8 cellular contexts compared by ENCODE assay signal in genomic region chr10:3775671-3776551, GRCh38. TPM values are rescaled to one million over a fixed set of nuclear protein-coding genes. Genes with fewer than 3 reads are reported as not detected.
DNase-seq lines count a peak whose midpoint lies in the region; ATAC-seq and TF ChIP-seq lines count a peak whose summit lies in the region.

No MANE protein-coding gene starts in this region.

- DNase-seq in activated CD8-positive, alpha-beta T cell treated with anti-CD3 and anti-CD28 coated beads, Interleukin-2, amount 10 ng/mL, durations not matched to agents 7 days and 5 days = no peak
- DNase-seq in fibroblast of pulmonary artery (ENCODE audit: low read depth) (peak; percentile 77), omental fat pad (ENCODE audit: low spot score) (peak; percentile 25), NCI-H1694 (lab: John Stamatoyannopoulos, UW) (no peak)
- DNase-seq in stimulated activated CD4-positive, alpha-beta T cell treated with anti-CD3 and anti-CD28 coated beads, Interleukin-4, amount 100 ng/mL, for 4 hours = no peak
- no peak for DNase-seq in NK-92 treated with Interleukin-12 subunit alpha and Interleukin-12 subunit beta, amount 100 ng/mL, for 24 hours (lab: John Stamatoyannopoulos, UW)

- H3K4me1 Mint-ChIP-seq in activated CD8-positive, alpha-beta T cell treated with anti-CD3 and anti-CD28 coated beads, Interleukin-2, amount 10 ng/mL, durations not matched to agents 7 days and 5 days (ENCODE audit: low read depth) = peaks cover 52% of the 10 kb centered on the region

- H3K9me3 Mint-ChIP-seq in activated CD8-positive, alpha-beta T cell treated with anti-CD3 and anti-CD28 coated beads, Interleukin-2, amount 10 ng/mL, durations not matched to agents 7 days and 5 days (ENCODE audit: insufficient read depth) = no peaks in the 10 kb centered on the region

- peaks cover 32% of the 10 kb centered on the region for H3K79me2 ChIP-seq in ACC112 (ENCODE audit: control insufficient read depth, insufficient read depth, low read length, unreplicated experiment)

- peaks cover 61% of the 10 kb centered on the region for H3K4me1 ChIP-seq in ACC112 (ENCODE audit: control insufficient read depth, insufficient read depth, low read length, unreplicated experiment)

- H3K27me3 ChIP-seq in ACC112 (ENCODE audit: insufficient read depth, low read length) = no peaks in the 10 kb centered on the region

- TF ChIP-seq CTCF in fibroblast of pulmonary artery (IDR thresholded peaks at IDR 0.05; ENCODE audit: low read length, missing control alignments) = no peak
- TF ChIP-seq CTCF in omental fat pad (IDR thresholded peaks at IDR 0.05) = no peak

- peaks cover 76% of the 10 kb centered on the region for H3K36me3 Mint-ChIP-seq in activated CD8-positive, alpha-beta T cell treated with anti-CD3 and anti-CD28 coated beads, Interleukin-2, amount 10 ng/mL, durations not matched to agents 7 days and 5 days (ENCODE audit: low read depth)

- H3K27ac Mint-ChIP-seq in activated CD8-positive, alpha-beta T cell treated with anti-CD3 and anti-CD28 coated beads, Interleukin-2, amount 10 ng/mL, durations not matched to agents 7 days and 5 days = peak overlapping the region; percentile 36

- POLR2A ChIA-PET in activated CD8-positive, alpha-beta T cell treated with anti-CD3 and anti-CD28 coated beads, Interleukin-2, amount 10 ng/mL, durations not matched to agents 7 days and 5 days (lab: Charles Lee) = interaction anchor here (0.6 to 2.8 kb wide), 12 partner anchors 8 to 604 kb away, joined by 3 to 20 read pairs (median 4); partner anchors contain the start of genes KLF6 and PITRM1

- H3K4me3 ChIP-seq in ACC112 (ENCODE audit: low read depth, low read length) = no peak overlapping the region
- H3K4me3 ChIP-seq in fibroblast of pulmonary artery (replicated peaks; ENCODE audit: low read depth, low read length) = no peak overlapping the region

- H3K4me3 Mint-ChIP-seq in activated CD8-positive, alpha-beta T cell treated with anti-CD3 and anti-CD28 coated beads, Interleukin-2, amount 10 ng/mL, durations not matched to agents 7 days and 5 days = peak overlapping the region; percentile 10

- ATAC-seq in HG03354 (IDR thresholded peaks at IDR 0.05; ENCODE audit: poor library complexity, severe bottlenecking, unreplicated experiment) (peak; percentile 40), omental fat pad (ENCODE audit: low FRiP score) (peak; percentile 15)
- peak; percentile 16 for ATAC-seq in activated CD8-positive, alpha-beta T cell treated with anti-CD3 and anti-CD28 coated beads, Interleukin-2, amount 10 ng/mL, durations not matched to agents 7 days and 5 days

- peaks cover 37% of the 10 kb centered on the region for H3K36me3 ChIP-seq in ACC112 (ENCODE audit: insufficient read depth, low read length)

- no peak overlapping the region for H2AFZ ChIP-seq in ACC112 (ENCODE audit: low read length, unreplicated experiment)

- peak overlapping the region; percentile 97 for H3K27ac ChIP-seq in ACC112 (ENCODE audit: low read depth, low read length)

- CTCF ChIA-PET in activated CD8-positive, alpha-beta T cell treated with anti-CD3 and anti-CD28 coated beads, Interleukin-2, amount 10 ng/mL, durations not matched to agents 7 days and 5 days (lab: Charles Lee) = interaction anchor here (1.1 to 2.9 kb wide), 4 partner anchors 10 to 71 kb away, joined by 3 to 9 read pairs (median 4); no protein-coding TSS in a partner anchor

- H3K27me3 Mint-ChIP-seq in activated CD8-positive, alpha-beta T cell treated with anti-CD3 and anti-CD28 coated beads, Interleukin-2, amount 10 ng/mL, durations not matched to agents 7 days and 5 days (ENCODE audit: low read depth) = no peaks in the 10 kb centered on the region

RNA-seq across cellular contexts. Expression of gene KLF6, which starts 9.1 kb away (rescaled TPM):
- total RNA-seq in activated CD8-positive, alpha-beta T cell treated with anti-CD3 and anti-CD28 coated beads, Interleukin-2, amount 10 ng/mL, durations not matched to agents 7 days and 5 days = 100 to 1,000 TPM; 208 to 215 TPM
- total RNA-seq in omental fat pad = 100 to 1,000 TPM; 185 to 404 (median 276) TPM

Comparison
In these comparisons a context has a peak if more than half of its experiments do, and no peak if none do; other contexts are left out.
1. DNase-seq: peak in fibroblast of pulmonary artery (single experiment) and omental fat pad (single experiment); none in activated CD8-positive, alpha-beta T cell treated with anti-CD3 and anti-CD28 coated beads, Interleukin-2, amount 10 ng/mL, durations not matched to agents 7 days and 5 days (single experiment), stimulated activated CD4-positive, alpha-beta T cell treated with anti-CD3 and anti-CD28 coated beads, Interleukin-4, amount 100 ng/mL, for 4 hours (0 of 2), NK-92 treated with Interleukin-12 subunit alpha and Interleukin-12 subunit beta, amount 100 ng/mL, for 24 hours (single experiment) and NCI-H1694 (single experiment).
2. Peak in every context shown above with its lines, with median percentiles within 50 percentile points of each other: ATAC-seq.